Comparison of ENCODE assay signal across 20 cellular contexts in genomic region chr10:49377256-49377655, GRCh38. TPM values are rescaled to one million over a fixed set of nuclear protein-coding genes. Genes with fewer than 3 reads are reported as not detected.
DNase-seq lines count a peak whose midpoint lies in the region; ATAC-seq and TF ChIP-seq lines count a peak whose summit lies in the region.
"Had no signal": no experiment of that assay in that cellular context is flagged by ENCODE, and none has a peak within 500 bp of the region (broad histone marks: within the 10 kb centered on the region; RNA-seq: fewer than 3 reads in every experiment).

No MANE protein-coding gene starts in this region.

- no peaks in the 10 kb centered on the region for H3K27me3 ChIP-seq in right atrium auricular region
- H3K27me3 ChIP-seq: BLaER1 treated with 17β-estradiol and CSF1 and Interleukin-3, amounts not matched to agents 10 nM and 100 nM had no signal

- H3K4me3 Mint-ChIP-seq in glutamatergic neuron (ENCODE audit: unreplicated experiment) = no peak overlapping the region
- H3K4me3 Mint-ChIP-seq: B cell; CD4-positive, alpha-beta T cell; CD8-positive, alpha-beta T cell had no signal

- intact Hi-C loops in Right ventricle myocardium superior (cut with DNase I) (no loop called here), posterior vena cava (cut with DNase I) (no loop called here)

- DNase-seq in right atrium auricular region (ENCODE audit: low spot score) = peak; percentile 32
- DNase-seq in Right ventricle myocardium superior = no peak
- no peak for DNase-seq in glutamatergic neuron
- peak; percentile 36 for DNase-seq in posterior vena cava (ENCODE audit: low spot score)
- DNase-seq in NCI-H2171 treated with DMSO at 0.1 percent for 48 hours (lab: John Stamatoyannopoulos, UW) = no peak
- DNase-seq: AML-193; Caco-2; Calu3; CD4-positive, alpha-beta T cell; DMS79 treated with DMSO at 0.1 percent for 48 hours; GF-D8 had no signal

- no peak overlapping the region for H3K27ac ChIP-seq in right atrium auricular region
- H3K27ac ChIP-seq: 22Rv1; A549; BLaER1 treated with 17β-estradiol and CSF1 and Interleukin-3, amounts not matched to agents 10 nM and 100 nM; C4-2B had no signal

- TF ChIP-seq CTCF in right atrium auricular region (IDR thresholded peaks at IDR 0.05) = no peak
- no peak for TF ChIP-seq CTCF in glutamatergic neuron (IDR thresholded peaks at IDR 0.05; ENCODE audit: partially characterized antibody, unreplicated experiment)

- H3K27ac Mint-ChIP-seq in glutamatergic neuron (ENCODE audit: unreplicated experiment) = peak overlapping the region; percentile 59
- H3K27ac Mint-ChIP-seq: B cell; CD4-positive, alpha-beta T cell; CD8-positive, alpha-beta T cell had no signal

- no peaks in the 10 kb centered on the region for H3K4me1 ChIP-seq in right atrium auricular region
- H3K4me1 ChIP-seq: A549, Caco-2 had no signal

- peaks cover 9% of the 10 kb centered on the region for H3K9me3 Mint-ChIP-seq in glutamatergic neuron (ENCODE audit: unreplicated experiment)
- H3K9me3 Mint-ChIP-seq: CD4-positive, alpha-beta T cell; CD8-positive, alpha-beta T cell had no signal

- peaks cover 24% of the 10 kb centered on the region for H3K27me3 Mint-ChIP-seq in glutamatergic neuron (ENCODE audit: unreplicated experiment)

- H3K9me3 ChIP-seq in right atrium auricular region = no peaks in the 10 kb centered on the region
- H3K9me3 ChIP-seq: A549; BLaER1 treated with 17β-estradiol and CSF1 and Interleukin-3, amounts not matched to agents 10 nM and 100 nM; Caco-2 had no signal

- peaks cover 51% of the 10 kb centered on the region for H3K4me1 Mint-ChIP-seq in glutamatergic neuron (ENCODE audit: low read depth, unreplicated experiment)
- H3K4me1 Mint-ChIP-seq: B cell had no signal

- H3K36me3 Mint-ChIP-seq in glutamatergic neuron (ENCODE audit: unreplicated experiment) = peaks cover 6% of the 10 kb centered on the region
- H3K36me3 Mint-ChIP-seq: CD8-positive, alpha-beta T cell had no signal

- H3K4me3 ChIP-seq in right atrium auricular region = no peak overlapping the region
- H3K4me3 ChIP-seq: A549; BLaER1 treated with 17β-estradiol and CSF1 and Interleukin-3, amounts not matched to agents 10 nM and 100 nM had no signal

- H3K36me3 ChIP-seq in right atrium auricular region = no peaks in the 10 kb centered on the region
- H3K36me3 ChIP-seq: BLaER1 treated with 17β-estradiol and CSF1 and Interleukin-3, amounts not matched to agents 10 nM and 100 nM had no signal

- ATAC-seq in Right ventricle myocardium superior (ENCODE audit: poor library complexity) (no peak), HG02678 (IDR thresholded peaks at IDR 0.05; ENCODE audit: unreplicated experiment) (no peak), HG02840 (IDR thresholded peaks at IDR 0.05; ENCODE audit: low FRiP score, unreplicated experiment) (no peak)
- ATAC-seq: A549; CD8-positive, alpha-beta T cell had no signal

RNA-seq across cellular contexts. Expression of gene DRGX, which starts 18.6 kb away (rescaled TPM):
- total RNA-seq in right atrium auricular region = not detected
- not detected for total RNA-seq in Right ventricle myocardium superior
- 65.2 TPM for total RNA-seq in glutamatergic neuron (ENCODE audit: unreplicated experiment)
- total RNA-seq in posterior vena cava = not detected
- total RNA-seq: A172; B cell; Caco-2; Calu3; CD4-positive, alpha-beta T cell; CD8-positive, alpha-beta T cell had no signal

Comparison
In these comparisons a context has a peak if more than half of its experiments do, and no peak if none do; other contexts are left out.
1. DNase-seq: peak in right atrium auricular region (single experiment) and posterior vena cava (single experiment); none in Right ventricle myocardium superior (single experiment), glutamatergic neuron (single experiment) and NCI-H2171 treated with DMSO at 0.1 percent for 48 hours (single experiment).
2. RNA of gene DRGX, which starts 18.6 kb away (total RNA-seq): 65.2 TPM in glutamatergic neuron (single experiment); not detected in right atrium auricular region, not detected in Right ventricle myocardium superior (single experiment) and not detected in posterior vena cava; every median in the first group is over 10 times any median in the second.